In the genomic region with DNA sequence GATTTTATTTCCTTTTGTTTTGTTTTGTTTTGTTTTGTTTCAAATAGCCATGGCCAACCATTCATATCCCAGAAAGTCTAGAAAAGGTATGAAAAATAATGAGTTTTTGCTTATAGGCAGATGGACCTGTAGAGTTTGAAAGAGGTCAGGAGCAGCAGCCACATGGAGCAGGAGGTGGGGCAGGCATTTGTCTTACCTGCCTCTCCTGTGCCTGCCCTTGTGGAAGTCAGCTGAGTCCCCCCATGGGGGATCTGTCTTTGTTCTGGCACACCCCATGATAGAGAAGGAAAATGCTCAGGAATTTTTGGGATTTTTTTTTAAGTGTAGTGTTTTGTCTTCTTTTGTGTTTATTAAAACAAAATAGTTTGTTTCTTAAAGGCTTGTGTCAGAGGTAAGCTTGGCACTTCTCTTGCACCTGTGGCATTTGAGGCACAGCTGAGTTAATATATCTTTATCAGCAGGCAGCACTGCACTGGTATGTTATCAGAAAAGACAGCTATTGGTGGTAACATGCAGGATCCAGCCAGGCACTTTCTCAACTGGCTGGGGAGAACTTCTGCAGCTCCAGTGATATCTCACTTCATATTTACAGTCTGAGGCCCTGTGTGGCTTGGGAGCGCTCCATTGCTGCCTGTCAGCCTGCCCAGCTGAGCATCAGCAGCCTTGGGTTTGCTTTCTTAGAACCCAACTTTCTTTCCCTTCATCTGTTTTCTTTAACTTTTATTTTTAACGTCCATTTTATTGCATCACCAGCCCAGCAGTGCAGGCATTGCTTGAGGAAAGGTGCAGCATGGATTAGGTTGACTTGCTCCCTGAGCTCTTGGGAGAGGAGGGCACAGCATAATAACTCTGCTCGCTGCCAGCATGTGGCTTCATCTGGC, we compare ENCODE assay signal across 24 cellular contexts. TPM values are rescaled to one million over a fixed set of nuclear protein-coding genes. Genes with fewer than 3 reads are reported as not detected.
DNase-seq lines count a peak whose midpoint lies in the region; ATAC-seq and TF ChIP-seq lines count a peak whose summit lies in the region.
"Had no signal": no experiment of that assay in that cellular context is flagged by ENCODE, and none has a peak within 500 bp of the region (broad histone marks: within the 10 kb centered on the region; RNA-seq: fewer than 3 reads in every experiment).

No MANE protein-coding gene starts in this region.

- H3K36me3 ChIP-seq in HEK293 (ENCODE audit: control insufficient read depth in 2 of 2, insufficient read depth in 1 of 2, low read length in 2 of 2): peaks cover 0 to 5% of the 10 kb centered on the region in 2 experiments; a peak in 1 of 3 replicates
- peaks cover 0 to 15% (median 0%) of the 10 kb centered on the region in 9 donors for H3K36me3 ChIP-seq in heart right ventricle
- H3K36me3 ChIP-seq in ovary: no peaks in the 10 kb centered on the region
- H3K36me3 ChIP-seq: thyroid gland had no signal

- TF ChIP-seq POLR2A in ovary (IDR thresholded peaks at IDR 0.05): no peak

- WGBS in heart right ventricle, 2 donors: 45 to 51% methylated on average over 3 of the region's 3 CpGs
- WGBS in ovary, 3 donors: 15 to 28% (median 17%) methylated on average over 3 of the region's 3 CpGs

- CTCF ChIA-PET in HEK293 (lab: Yijun Ruan, JAX): no interaction called here

- no peak for TF ChIP-seq EP300 in ovary (IDR thresholded peaks at IDR 0.05)

- H3K27me3 Mint-ChIP-seq in activated T-helper 17 cell treated with anti-CD3 and anti-CD28 coated beads, Interleukin-2, amount 50 U/mL, for 72 hours: no peaks in the 10 kb centered on the region
- H3K27me3 Mint-ChIP-seq: activated B cell treated with CpG ODN at 0.5 μM for 24 hours, IgD-negative memory B cell had no signal

- DNase-seq in heart right ventricle (peak; percentile 24 to 29), ovary (peak in 4 of 5 donors; percentile 21 to 58 (median 50)), NCI-H524 treated with DMSO at 0.1 percent for 48 hours (lab: John Stamatoyannopoulos, UW) (no peak), DMS 273 (lab: John Stamatoyannopoulos, UW; ENCODE audit: unreplicated experiment) (no peak), superior temporal gyrus (ENCODE audit: extremely low spot score) (no peak)
- DNase-seq: activated B cell treated with CpG ODN at 0.5 μM for 24 hours; activated CD8-positive, alpha-beta T cell treated with anti-CD3 and anti-CD28 coated beads, Interleukin-2, amount 10 ng/mL, durations not matched to agents 7 days and 5 days; activated naive CD4-positive, alpha-beta T cell treated with anti-CD3 and anti-CD28 coated beads for 36 hours; activated T-cell treated with anti-CD3 and anti-CD28 coated beads, Interleukin-2, amount 50 U/mL, for 1 hour; effector CD8-positive, alpha-beta T cell; GF-D8; hippocampal formation; NCI-H1694 treated with DMSO at 0.1 percent for 48 hours; NCI-H446; NK-92 treated with Interleukin-12 subunit alpha and Interleukin-12 subunit beta, amount 100 ng/mL, for 24 hours; Peyer's patch; T-helper 2 cell; thyroid gland had no signal

- no peak overlapping the region for H3K4me3 ChIP-seq in HEK293 (ENCODE audit: low read depth, low read length)
- H3K4me3 ChIP-seq in heart right ventricle: no peak overlapping the region
- no peak overlapping the region for H3K4me3 ChIP-seq in ovary
- H3K4me3 ChIP-seq: GM12878, Peyer's patch, thyroid gland had no signal

- H3K9me3 Mint-ChIP-seq in activated T-helper 17 cell treated with anti-CD3 and anti-CD28 coated beads, Interleukin-2, amount 50 U/mL, for 72 hours: no peaks in the 10 kb centered on the region
- H3K9me3 Mint-ChIP-seq: activated B cell treated with CpG ODN at 0.5 μM for 24 hours; activated naive CD4-positive, alpha-beta T cell treated with anti-CD3 and anti-CD28 coated beads for 36 hours; IgD-negative memory B cell; stimulated activated effector memory CD8-positive, alpha-beta T cell treated with anti-CD3 and anti-CD28 coated beads, Interleukin-12 subunit alpha, Interleukin-12 subunit beta, amount 100 ng/mL, for 72 hours had no signal

- H3K4me1 Mint-ChIP-seq in activated T-helper 17 cell treated with anti-CD3 and anti-CD28 coated beads, Interleukin-2, amount 50 U/mL, for 72 hours: peaks cover 16% of the 10 kb centered on the region
- H3K4me1 Mint-ChIP-seq: activated B cell treated with CpG ODN at 0.5 μM for 24 hours had no signal

- H3K27me3 ChIP-seq in heart right ventricle (no peaks in the 10 kb centered on the region), ovary (no peaks in the 10 kb centered on the region)
- H3K27me3 ChIP-seq: Peyer's patch, thyroid gland had no signal

- H3K36me3 Mint-ChIP-seq in activated T-helper 17 cell treated with anti-CD3 and anti-CD28 coated beads, Interleukin-2, amount 50 U/mL, for 72 hours (ENCODE audit: low read depth): peaks cover 60% of the 10 kb centered on the region

- no peaks in the 10 kb centered on the region for H3K4me1 ChIP-seq in HEK293 (ENCODE audit: control insufficient read depth, insufficient read depth, low read length)
- H3K4me1 ChIP-seq in heart right ventricle: peaks cover 0 to 37% (median 20%) of the 10 kb centered on the region in 9 donors
- H3K4me1 ChIP-seq in ovary (ENCODE audit: insufficient read depth): peaks cover 10% of the 10 kb centered on the region
- H3K4me1 ChIP-seq: Peyer's patch had no signal

- no peak overlapping the region for H3K4me3 Mint-ChIP-seq in activated T-helper 17 cell treated with anti-CD3 and anti-CD28 coated beads, Interleukin-2, amount 50 U/mL, for 72 hours
- H3K4me3 Mint-ChIP-seq: activated B cell treated with CpG ODN at 0.5 μM for 24 hours; activated CD8-positive, alpha-beta T cell treated with anti-CD3 and anti-CD28 coated beads, Interleukin-2, amount 10 ng/mL, durations not matched to agents 7 days and 5 days; activated naive CD4-positive, alpha-beta T cell treated with anti-CD3 and anti-CD28 coated beads for 36 hours; IgD-negative memory B cell; stimulated activated effector memory CD8-positive, alpha-beta T cell treated with anti-CD3 and anti-CD28 coated beads, Interleukin-12 subunit alpha, Interleukin-12 subunit beta, amount 100 ng/mL, for 72 hours had no signal

- peak overlapping the region; percentile 20 for H3K27ac Mint-ChIP-seq in activated T-helper 17 cell treated with anti-CD3 and anti-CD28 coated beads, Interleukin-2, amount 50 U/mL, for 72 hours
- H3K27ac Mint-ChIP-seq: activated B cell treated with CpG ODN at 0.5 μM for 24 hours; activated CD8-positive, alpha-beta T cell treated with anti-CD3 and anti-CD28 coated beads, Interleukin-2, amount 10 ng/mL, durations not matched to agents 7 days and 5 days; activated naive CD4-positive, alpha-beta T cell treated with anti-CD3 and anti-CD28 coated beads for 36 hours; IgD-negative memory B cell; stimulated activated effector memory CD8-positive, alpha-beta T cell treated with anti-CD3 and anti-CD28 coated beads, Interleukin-12 subunit alpha, Interleukin-12 subunit beta, amount 100 ng/mL, for 72 hours had no signal

- POLR2A ChIA-PET in HEK293 (lab: Yijun Ruan, JAX): no interaction called here

- ATAC-seq in activated T-helper 17 cell treated with anti-CD3 and anti-CD28 coated beads, Interleukin-2, amount 50 U/mL, for 72 hours (replicated peaks): no peak
- ATAC-seq in heart right ventricle: peak; percentile 60 to 83 (median 72)
- ATAC-seq in HG03175 (IDR thresholded peaks at IDR 0.05; ENCODE audit: unreplicated experiment): no peak
- ATAC-seq: activated CD8-positive, alpha-beta T cell treated with anti-CD3 and anti-CD28 coated beads, Interleukin-2, amount 10 ng/mL, durations not matched to agents 7 days and 5 days; GM12878; stimulated activated effector memory CD8-positive, alpha-beta T cell treated with anti-CD3 and anti-CD28 coated beads, Interleukin-12 subunit alpha, Interleukin-12 subunit beta, amount 100 ng/mL, for 72 hours had no signal

- H3K9me3 ChIP-seq in HEK293 (ENCODE audit: control insufficient read depth, insufficient read depth, low read depth, low read length): no peaks in the 10 kb centered on the region
- no peaks in the 10 kb centered on the region for H3K9me3 ChIP-seq in heart right ventricle
- H3K9me3 ChIP-seq in ovary: no peaks in the 10 kb centered on the region
- H3K9me3 ChIP-seq: Peyer's patch, thyroid gland had no signal

- H3K27ac ChIP-seq in HEK293 (ENCODE audit: extremely low read depth, low read depth, low read length) (no peak overlapping the region), heart right ventricle (peak overlapping the region in 5 of 10 donors; percentile 2 to 54 (median 37)), ovary (peak overlapping the region in 1 of 2 donors; percentile 41)
- H3K27ac ChIP-seq: Peyer's patch, thyroid gland had no signal

- intact Hi-C loops in heart right ventricle (cut with DNase I): no loop called here
- intact Hi-C loops in ovary (cut with DNase I): no loop called here

- TF ChIP-seq CTCF in HEK293 (tag by site-specific recombination; IDR thresholded peaks at IDR 0.05) (no peak), heart right ventricle (IDR thresholded peaks at IDR 0.05) (no peak), ovary (IDR thresholded peaks at IDR 0.05) (no peak)

TF ChIP-seq in HEK293, 187 proteins besides CTCF, POLR2A, EP300 and RAD21 (continues in another document):
- TF ChIP-seq, protein P1, sequence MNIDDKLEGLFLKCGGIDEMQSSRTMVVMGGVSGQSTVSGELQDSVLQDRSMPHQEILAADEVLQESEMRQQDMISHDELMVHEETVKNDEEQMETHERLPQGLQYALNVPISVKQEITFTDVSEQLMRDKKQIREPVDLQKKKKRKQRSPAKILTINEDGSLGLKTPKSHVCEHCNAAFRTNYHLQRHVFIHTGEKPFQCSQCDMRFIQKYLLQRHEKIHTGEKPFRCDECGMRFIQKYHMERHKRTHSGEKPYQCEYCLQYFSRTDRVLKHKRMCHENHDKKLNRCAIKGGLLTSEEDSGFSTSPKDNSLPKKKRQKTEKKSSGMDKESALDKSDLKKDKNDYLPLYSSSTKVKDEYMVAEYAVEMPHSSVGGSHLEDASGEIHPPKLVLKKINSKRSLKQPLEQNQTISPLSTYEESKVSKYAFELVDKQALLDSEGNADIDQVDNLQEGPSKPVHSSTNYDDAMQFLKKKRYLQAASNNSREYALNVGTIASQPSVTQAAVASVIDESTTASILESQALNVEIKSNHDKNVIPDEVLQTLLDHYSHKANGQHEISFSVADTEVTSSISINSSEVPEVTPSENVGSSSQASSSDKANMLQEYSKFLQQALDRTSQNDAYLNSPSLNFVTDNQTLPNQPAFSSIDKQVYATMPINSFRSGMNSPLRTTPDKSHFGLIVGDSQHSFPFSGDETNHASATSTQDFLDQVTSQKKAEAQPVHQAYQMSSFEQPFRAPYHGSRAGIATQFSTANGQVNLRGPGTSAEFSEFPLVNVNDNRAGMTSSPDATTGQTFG (tag by site-specific recombination; IDR thresholded peaks at IDR 0.05; ENCODE audit: borderline replicate concordance): no peak
- TF ChIP-seq ZNF24 (tag by site-specific recombination; IDR thresholded peaks at IDR 0.05): no peak

RNA-seq across cellular contexts. Expression of gene LRRC4, which starts 44.4 kb away (rescaled TPM):
- total RNA-seq in activated T-helper 17 cell treated with anti-CD3 and anti-CD28 coated beads, Interleukin-2, amount 50 U/mL, for 72 hours: under 1 TPM in 1 of 2 donors, not detected in 1; 0.13 TPM
- 1 to 10 TPM; 2.1 to 7.3 (median 3.1) TPM for total RNA-seq in heart right ventricle
- polyA plus RNA-seq in heart right ventricle: 1 to 10 TPM in 1 of 2 donors, under 1 TPM in 1; 0.75 to 1.4 TPM
- total RNA-seq in ovary: 10 to 100 TPM in 1 of 7 donors, 1 to 10 TPM in 5, under 1 TPM in 1; 0.72 to 16.7 (median 4.6) TPM
- 1 to 10 TPM; 2.0 to 5.3 TPM for polyA plus RNA-seq in ovary
- polyA plus RNA-seq: IgD-negative memory B cell had no signal

Comparison
In these comparisons a context has a peak if more than half of its experiments do, and no peak if none do; other contexts are left out.
1. ATAC-seq: peak in heart right ventricle (8 of 8); none in activated T-helper 17 cell treated with anti-CD3 and anti-CD28 coated beads, Interleukin-2, amount 50 U/mL, for 72 hours (single experiment) and HG03175 (single experiment).
2. DNase-seq: peak in heart right ventricle (2 of 2) and ovary (4 of 5); none in NCI-H524 treated with DMSO at 0.1 percent for 48 hours (single experiment), DMS 273 (single experiment) and superior temporal gyrus (single experiment).